ENCODE assay signal across 17 cellular contexts in the genomic region with DNA sequence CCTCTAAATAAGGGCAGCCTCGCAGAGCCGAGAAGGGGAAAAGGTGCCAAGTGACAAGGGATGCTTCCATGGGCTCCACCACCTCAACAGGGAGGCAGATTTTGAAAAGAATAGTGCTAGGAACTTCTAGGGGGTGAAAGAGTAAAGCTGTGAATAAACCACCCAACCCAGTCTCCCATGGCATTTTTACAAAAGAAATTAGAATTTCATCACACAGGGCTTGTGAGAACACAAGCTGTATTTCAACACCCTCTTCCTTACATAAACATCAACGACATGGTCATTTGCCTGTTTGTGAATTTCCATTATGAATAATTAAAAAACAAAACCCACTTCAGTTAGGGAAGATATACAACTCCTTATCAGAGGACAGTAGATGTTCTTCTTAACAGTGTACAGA.
DNase-seq lines count a peak whose midpoint lies in the region; ATAC-seq and TF ChIP-seq lines count a peak whose summit lies in the region.
"Had no signal": no experiment of that assay in that cellular context is flagged by ENCODE, and none has a peak within 500 bp of the region (broad histone marks: within the 10 kb centered on the region; RNA-seq: fewer than 3 reads in every experiment).

No MANE protein-coding gene starts in this region.

- CTCF ChIA-PET in CD8-positive, alpha-beta memory T cell (lab: Charles Lee), result no interaction called here

- intact Hi-C loops in Right ventricle myocardium inferior (cut with DNase I), result no loop called here
- intact Hi-C loops in cardiac septum (cut with DNase I), result loop anchor here (5.0 kb wide), 1 partner anchor 212 kb away; no protein-coding TSS in a partner anchor
- intact Hi-C loops in heart right ventricle (cut with DNase I), result loop anchor here in 2 of 10 donors (10.0 kb wide), 2 partner anchors 214 to 224 kb away; no protein-coding TSS in a partner anchor
- intact Hi-C loops in gastrocnemius medialis (cut with DNase I; ENCODE audit: low total_unique reads), result no loop called here
- intact Hi-C loops in spleen (cut with DNase I; ENCODE audit: low total_unique reads), result no loop called here

- no peak overlapping the region for H3K4me3 Mint-ChIP-seq in CD8-positive, alpha-beta memory T cell

- WGBS in heart right ventricle, 2 donors, result 53% methylated on average over 3 of the region's 3 CpGs
- 62 to 79% (median 65%) methylated on average over 3 of the region's 3 CpGs for WGBS in spleen, 5 donors

- H3K27me3 Mint-ChIP-seq in CD8-positive, alpha-beta memory T cell, result peaks cover 3 to 6% of the 10 kb centered on the region in 2 donors

- H3K4me1 ChIP-seq in heart right ventricle (peaks cover 0 to 20% (median 6%) of the 10 kb centered on the region in 9 donors), gastrocnemius medialis (peaks cover 0 to 8% of the 10 kb centered on the region in 2 donors), spleen (no peaks in the 10 kb centered on the region)
- no peaks in the 10 kb centered on the region for H3K4me1 ChIP-seq in CD8-positive, alpha-beta memory T cell (ENCODE audit: insufficient read depth, low read length)
- H3K4me1 ChIP-seq: HAP-1, Peyer's patch had no signal

- in situ Hi-C loops in gastrocnemius medialis (cut with MboI; ENCODE audit: low sequenced_read_pairs in 4 of 4), result no loop called here

- no peaks in the 10 kb centered on the region for H3K9me3 ChIP-seq in heart right ventricle
- H3K9me3 ChIP-seq in gastrocnemius medialis, result no peaks in the 10 kb centered on the region
- no peaks in the 10 kb centered on the region for H3K9me3 ChIP-seq in spleen
- no peaks in the 10 kb centered on the region for H3K9me3 ChIP-seq in CD8-positive, alpha-beta memory T cell (ENCODE audit: low read length)
- H3K9me3 ChIP-seq: HAP-1, Peyer's patch had no signal

- no peak overlapping the region for H3K27ac Mint-ChIP-seq in CD8-positive, alpha-beta memory T cell

- TF ChIP-seq CTCF in heart right ventricle (IDR thresholded peaks at IDR 0.05) (no peak), gastrocnemius medialis (IDR thresholded peaks at IDR 0.05 in 4 of 5, conservative IDR thresholded peaks at IDR 0.05 in 1 of 5) (no peak), spleen (IDR thresholded peaks at IDR 0.05 in 8 of 11, conservative IDR thresholded peaks at IDR 0.05 in 3 of 11) (no peak)

- ATAC-seq in Right ventricle myocardium inferior, result peak; percentile 72
- ATAC-seq in heart right ventricle, result peak in 2 of 8 donors; percentile 55 to 57
- peak; percentile 58 to 68 for ATAC-seq in gastrocnemius medialis
- no peak for ATAC-seq in stimulated activated naive CD8-positive, alpha-beta T cell treated with anti-CD3 and anti-CD28 coated beads, Interleukin-15, Interleukin-2, amounts not matched to agents 100 U/mL and 50 U/mL, for 24 hours
- no peak for ATAC-seq in HG02642 (IDR thresholded peaks at IDR 0.05; ENCODE audit: poor library complexity, unreplicated experiment)

- no peak for TF ChIP-seq POLR2A in gastrocnemius medialis (IDR thresholded peaks at IDR 0.05)
- TF ChIP-seq POLR2A in spleen (IDR thresholded peaks at IDR 0.05), result no peak

- H3K4me3 ChIP-seq in heart right ventricle (no peak overlapping the region), gastrocnemius medialis (no peak overlapping the region), spleen (no peak overlapping the region)
- H3K4me3 ChIP-seq in CD8-positive, alpha-beta memory T cell (ENCODE audit: low read length), result no peak overlapping the region
- H3K4me3 ChIP-seq: HAP-1, Peyer's patch had no signal

- H3K27me3 ChIP-seq in heart right ventricle (no peaks in the 10 kb centered on the region), gastrocnemius medialis (no peaks in the 10 kb centered on the region), spleen (replicated peaks in 1 of 7) (no peaks in the 10 kb centered on the region)
- H3K27me3 ChIP-seq in CD8-positive, alpha-beta memory T cell (ENCODE audit: insufficient read depth, low read length, poor library complexity, severe bottlenecking), result no peaks in the 10 kb centered on the region
- H3K27me3 ChIP-seq: Peyer's patch had no signal

- POLR2A ChIA-PET in CD8-positive, alpha-beta memory T cell (lab: Charles Lee), result no interaction called here

- H3K4me1 Mint-ChIP-seq in CD8-positive, alpha-beta memory T cell, result no peaks in the 10 kb centered on the region

- H3K36me3 ChIP-seq in heart right ventricle, result no peaks in the 10 kb centered on the region
- no peaks in the 10 kb centered on the region for H3K36me3 ChIP-seq in gastrocnemius medialis
- H3K36me3 ChIP-seq in spleen, result no peaks in the 10 kb centered on the region
- H3K36me3 ChIP-seq in CD8-positive, alpha-beta memory T cell (ENCODE audit: insufficient read depth, low read length), result no peaks in the 10 kb centered on the region
- H3K36me3 ChIP-seq: HAP-1, Peyer's patch had no signal

- H3K27ac ChIP-seq in heart right ventricle, result peak overlapping the region in 8 of 10 donors; percentile 1 to 70 (median 47)
- peak overlapping the region; percentile 14 to 74 (median 48) for H3K27ac ChIP-seq in gastrocnemius medialis
- H3K27ac ChIP-seq in spleen, result peak overlapping the region in 1 of 8 donors; percentile 26
- H3K27ac ChIP-seq in CD8-positive, alpha-beta memory T cell (ENCODE audit: low read depth, low read length), result no peak overlapping the region
- H3K27ac ChIP-seq: Peyer's patch had no signal

- DNase-seq in Right ventricle myocardium inferior (ENCODE audit: missing footprints) (no peak), cardiac septum (ENCODE audit: low spot score) (no peak), heart right ventricle (no peak), gastrocnemius medialis (no peak), spleen (no peak)
- no peak for DNase-seq in stimulated activated naive CD8-positive, alpha-beta T cell treated with anti-CD3 and anti-CD28 coated beads, Interleukin-15, Interleukin-2, amounts not matched to agents 100 U/mL and 50 U/mL, for 24 hours
- DNase-seq in CD8-positive, alpha-beta memory T cell, result no peak
- DNase-seq: C1 segment of cervical spinal cord, COR-L47, Karpas-422, NCI-H1105 treated with DMSO at 0.1 percent for 48 hours, NCI-H1930, NCI-H2171 treated with DMSO at 0.1 percent for 48 hours, NCI-H510A, Peyer's patch had no signal

- H3K36me3 Mint-ChIP-seq in CD8-positive, alpha-beta memory T cell, result no peaks in the 10 kb centered on the region

- no peaks in the 10 kb centered on the region for H3K9me3 Mint-ChIP-seq in CD8-positive, alpha-beta memory T cell

Comparison
In these comparisons a context has a peak if more than half of its experiments do, and no peak if none do; other contexts are left out.
1. ATAC-seq: peak in Right ventricle myocardium inferior (single experiment) and gastrocnemius medialis (2 of 2); none in stimulated activated naive CD8-positive, alpha-beta T cell treated with anti-CD3 and anti-CD28 coated beads, Interleukin-15, Interleukin-2, amounts not matched to agents 100 U/mL and 50 U/mL, for 24 hours (single experiment) and HG02642 (single experiment).